ENCODE assay signal across 8 cellular contexts in genomic region chr11:45872513-45873356, GRCh38. TPM values are rescaled to one million over a fixed set of nuclear protein-coding genes. Genes with fewer than 3 reads are reported as not detected.
DNase-seq lines count a peak whose midpoint lies in the region; ATAC-seq and TF ChIP-seq lines count a peak whose summit lies in the region.

No MANE protein-coding gene starts in this region.

- no peak overlapping the region for H3K4me3 ChIP-seq in PC-3 (ENCODE audit: low read length)
- no peak overlapping the region for H3K4me3 ChIP-seq in brain microvascular endothelial cell (ENCODE audit: low read depth, low read length)

- H3K4me3 Mint-ChIP-seq in activated T-helper 1 cell treated with anti-CD3 and anti-CD28 coated beads, Interleukin-12 subunit alpha, Interleukin-12 subunit beta, Interleukin-2, Interleukin-4 antibody, amounts not matched to agents 30 ng/mL and 10 ng/mL and 1 ng/mL, durations not matched to agents 14 hours and 24 hours and 36 hours, result no peak overlapping the region

- no peaks in the 10 kb centered on the region for H3K9me2 ChIP-seq in PC-3 (replicated peaks; ENCODE audit: low read length)

- ATAC-seq in PC-3 (peak; percentile 78), GM19351 (IDR thresholded peaks at IDR 0.05; ENCODE audit: unreplicated experiment) (no peak)

- BruUV-seq in PC-3 (replicated peaks; lab: Mats Ljungman, UMichigan), result no TSS peak

- CTCF ChIA-PET in PC-3 (lab: Charles Lee), result interaction anchor here (0.6 to 0.7 kb wide), 2 partner anchors 58 to 126 kb away, joined by 3 read pairs; no protein-coding TSS in a partner anchor

- no peak overlapping the region for H3K9ac ChIP-seq in PC-3 (ENCODE audit: low read length)

- H3K27ac Mint-ChIP-seq in activated T-helper 1 cell treated with anti-CD3 and anti-CD28 coated beads, Interleukin-12 subunit alpha, Interleukin-12 subunit beta, Interleukin-2, Interleukin-4 antibody, amounts not matched to agents 30 ng/mL and 10 ng/mL and 1 ng/mL, durations not matched to agents 14 hours and 24 hours and 36 hours, result no peak overlapping the region

- in situ Hi-C loops in brain microvascular endothelial cell (cut with HindIII; ENCODE audit: low pct_ligation_motif_present, low sequenced_read_pairs), result no loop called here

- no peaks in the 10 kb centered on the region for H3K79me2 ChIP-seq in PC-3 (ENCODE audit: low read length)

- no peaks in the 10 kb centered on the region for H3K4me1 ChIP-seq in PC-3 (ENCODE audit: insufficient read depth, low read length)

- H3K9me3 Mint-ChIP-seq in activated T-helper 1 cell treated with anti-CD3 and anti-CD28 coated beads, Interleukin-12 subunit alpha, Interleukin-12 subunit beta, Interleukin-2, Interleukin-4 antibody, amounts not matched to agents 30 ng/mL and 10 ng/mL and 1 ng/mL, durations not matched to agents 14 hours and 24 hours and 36 hours, result no peaks in the 10 kb centered on the region

- peaks cover 37% of the 10 kb centered on the region for H3K36me3 Mint-ChIP-seq in activated T-helper 1 cell treated with anti-CD3 and anti-CD28 coated beads, Interleukin-12 subunit alpha, Interleukin-12 subunit beta, Interleukin-2, Interleukin-4 antibody, amounts not matched to agents 30 ng/mL and 10 ng/mL and 1 ng/mL, durations not matched to agents 14 hours and 24 hours and 36 hours (ENCODE audit: low read depth)

- DNase-seq in DMS53 treated with DMSO at 0.1 percent for 48 hours (lab: John Stamatoyannopoulos, UW; ENCODE audit: unreplicated experiment), result peak; percentile 39
- DNase-seq in HT1080 (ENCODE audit: low read depth), result peak; percentile 95
- peak; percentile 59 for DNase-seq in PC-3
- peak; percentile 82 for DNase-seq in brain microvascular endothelial cell
- peak; percentile 95 for DNase-seq in iPS-NIHi7 (ENCODE audit: extremely low spot score)
- DNase-seq in stimulated activated CD4-positive, alpha-beta T cell treated with anti-CD3 and anti-CD28 coated beads, Interleukin-4, amount 100 ng/mL, for 1 hour, result peak; percentile 8
- DNase-seq in activated T-helper 1 cell treated with anti-CD3 and anti-CD28 coated beads, Interleukin-12 subunit alpha, Interleukin-12 subunit beta, Interleukin-2, Interleukin-4 antibody, amounts not matched to agents 30 ng/mL and 10 ng/mL and 1 ng/mL, durations not matched to agents 14 hours and 24 hours and 36 hours (ENCODE audit: low spot score), result no peak

- intact Hi-C loops in PC-3 (cut with micrococcal nuclease), result loop anchor here (2.0 kb wide), 1 partner anchor 46 kb away; no protein-coding TSS in a partner anchor
- intact Hi-C loops in activated T-helper 1 cell treated with anti-CD3 and anti-CD28 coated beads, Interleukin-12 subunit alpha, Interleukin-12 subunit beta, Interleukin-2, Interleukin-4 antibody, amounts not matched to agents 30 ng/mL and 10 ng/mL and 1 ng/mL, durations not matched to agents 14 hours and 24 hours and 36 hours (cut with micrococcal nuclease), result loop anchor here (2.0 kb wide), 1 partner anchor 134 kb away; no protein-coding TSS in a partner anchor

- peak; percentile 77 for TF ChIP-seq CTCF in PC-3 (conservative IDR thresholded peaks at IDR 0.05; ENCODE audit: low read depth, low read length)
- TF ChIP-seq CTCF in brain microvascular endothelial cell (IDR thresholded peaks at IDR 0.05; ENCODE audit: low read depth, low read length, missing control alignments), result peak; percentile 92

- no peaks in the 10 kb centered on the region for H3K4me1 Mint-ChIP-seq in activated T-helper 1 cell treated with anti-CD3 and anti-CD28 coated beads, Interleukin-12 subunit alpha, Interleukin-12 subunit beta, Interleukin-2, Interleukin-4 antibody, amounts not matched to agents 30 ng/mL and 10 ng/mL and 1 ng/mL, durations not matched to agents 14 hours and 24 hours and 36 hours (ENCODE audit: low read depth)

- no peaks in the 10 kb centered on the region for H4K20me1 ChIP-seq in PC-3 (ENCODE audit: low read length)

- H3F3A ChIP-seq in PC-3 (ENCODE audit: low read length, unreplicated experiment), result no peaks in the 10 kb centered on the region

- no peak overlapping the region for H2AFZ ChIP-seq in PC-3 (ENCODE audit: low read length)

- H3K27me3 Mint-ChIP-seq in activated T-helper 1 cell treated with anti-CD3 and anti-CD28 coated beads, Interleukin-12 subunit alpha, Interleukin-12 subunit beta, Interleukin-2, Interleukin-4 antibody, amounts not matched to agents 30 ng/mL and 10 ng/mL and 1 ng/mL, durations not matched to agents 14 hours and 24 hours and 36 hours (ENCODE audit: insufficient read depth), result no peaks in the 10 kb centered on the region

- 0 out of 2 replicates have a peak, but pooled peaks cover 4% of the 10 kb centered on the region for H3K36me3 ChIP-seq in PC-3 (ENCODE audit: low read depth, low read length)
- H3K36me3 ChIP-seq in brain microvascular endothelial cell (replicated peaks), result peaks cover 38% of the 10 kb centered on the region

- H3K27ac ChIP-seq in PC-3 (ENCODE audit: low read length) (no peak overlapping the region; the same call in 1 of the 2 replicates), brain microvascular endothelial cell (peak overlapping the region; percentile 46)

- POLR2A ChIA-PET in PC-3 (lab: Charles Lee; ENCODE audit: unreplicated experiment), result interaction anchor here (0.6 kb wide), 1 partner anchor 93 kb away, joined by 4 read pairs; no protein-coding TSS in a partner anchor

- no peak overlapping the region for H3K4me2 ChIP-seq in PC-3 (ENCODE audit: low read length)

- H3K27me3 ChIP-seq in PC-3 (ENCODE audit: low read length) (no peaks in the 10 kb centered on the region), brain microvascular endothelial cell (replicated peaks) (no peaks in the 10 kb centered on the region)

- no peaks in the 10 kb centered on the region for H3K9me3 ChIP-seq in PC-3 (ENCODE audit: low read length)

RNA-seq across cellular contexts. Expression of gene MAPK8IP1, which starts 12.7 kb away (rescaled TPM):
- total RNA-seq in HT1080 (2014; rRNA removed; shearing (Covaris generic)), result 21.2 and 24.0 TPM in 2 replicates
- polyA plus RNA-seq in HT1080 (2015; cell fraction: cytosol; rRNA removed), result 7.6 and 8.3 TPM in 2 replicates
- polyA plus RNA-seq in HT1080 (2015; cell fraction: nucleus; rRNA removed), result 3.5 and 4.9 TPM in 2 replicates
- 7.1 and 10.5 TPM in 2 replicates for total RNA-seq in PC-3 (2014; rRNA removed)
- 0.51 and 0.91 TPM in 2 replicates for total RNA-seq in activated T-helper 1 cell treated with anti-CD3 and anti-CD28 coated beads, Interleukin-12 subunit alpha, Interleukin-12 subunit beta, Interleukin-2, Interleukin-4 antibody, amounts not matched to agents 30 ng/mL and 10 ng/mL and 1 ng/mL, durations not matched to agents 14 hours and 24 hours and 36 hours

RNA-seq across cellular contexts. Expression of gene CRY2, which starts 25.5 kb away (rescaled TPM):
- 3.9 and 4.1 TPM in 2 replicates for total RNA-seq in HT1080 (2014; rRNA removed; shearing (Covaris generic))
- 2.6 and 3.5 TPM in 2 replicates for polyA plus RNA-seq in HT1080 (2015; cell fraction: cytosol; rRNA removed)
- 13.6 and 17.2 TPM in 2 replicates for polyA plus RNA-seq in HT1080 (2015; cell fraction: nucleus; rRNA removed)
- 9.5 and 12.4 TPM in 2 replicates for total RNA-seq in PC-3 (2014; rRNA removed)
- 19.4 and 23.7 TPM in 2 replicates for total RNA-seq in activated T-helper 1 cell treated with anti-CD3 and anti-CD28 coated beads, Interleukin-12 subunit alpha, Interleukin-12 subunit beta, Interleukin-2, Interleukin-4 antibody, amounts not matched to agents 30 ng/mL and 10 ng/mL and 1 ng/mL, durations not matched to agents 14 hours and 24 hours and 36 hours

RNA-seq across cellular contexts. Expression of gene FREY1, which starts 34.3 kb away (rescaled TPM):
- total RNA-seq in HT1080 (2014; rRNA removed; shearing (Covaris generic)), result 0.76 and 0.97 TPM in 2 replicates
- 0.47 TPM in 1 of 2 replicates, not detected in the other for polyA plus RNA-seq in HT1080 (2015; cell fraction: cytosol; rRNA removed)
- polyA plus RNA-seq in HT1080 (2015; cell fraction: nucleus; rRNA removed), result 0.76 and 1.4 TPM in 2 replicates
- total RNA-seq in PC-3 (2014; rRNA removed), result 0.15 and 2.1 TPM in 2 replicates
- total RNA-seq in activated T-helper 1 cell treated with anti-CD3 and anti-CD28 coated beads, Interleukin-12 subunit alpha, Interleukin-12 subunit beta, Interleukin-2, Interleukin-4 antibody, amounts not matched to agents 30 ng/mL and 10 ng/mL and 1 ng/mL, durations not matched to agents 14 hours and 24 hours and 36 hours, result 0.59 and 1.9 TPM in 2 replicates

RNA-seq across cellular contexts. Expression of gene PEX16, which starts 44.9 kb away (rescaled TPM):
- 37.3 and 46.0 TPM in 2 replicates for total RNA-seq in HT1080 (2014; rRNA removed; shearing (Covaris generic))
- 26.5 and 30.3 TPM in 2 replicates for polyA plus RNA-seq in HT1080 (2015; cell fraction: cytosol; rRNA removed)
- 32.1 and 34.7 TPM in 2 replicates for polyA plus RNA-seq in HT1080 (2015; cell fraction: nucleus; rRNA removed)
- 43.5 and 56.7 TPM in 2 replicates for total RNA-seq in PC-3 (2014; rRNA removed)
- total RNA-seq in activated T-helper 1 cell treated with anti-CD3 and anti-CD28 coated beads, Interleukin-12 subunit alpha, Interleukin-12 subunit beta, Interleukin-2, Interleukin-4 antibody, amounts not matched to agents 30 ng/mL and 10 ng/mL and 1 ng/mL, durations not matched to agents 14 hours and 24 hours and 36 hours, result 37.4 and 44.6 TPM in 2 replicates

RNA-seq across cellular contexts. Expression of gene LARGE2, which starts 49.7 kb away (rescaled TPM):
- 0.23 TPM in 1 of 2 replicates, not detected in the other for total RNA-seq in HT1080 (2014; rRNA removed; shearing (Covaris generic))
- polyA plus RNA-seq in HT1080 (2015; cell fraction: cytosol; rRNA removed), result 0.03 and 0.22 TPM in 2 replicates
- polyA plus RNA-seq in HT1080 (2015; cell fraction: nucleus; rRNA removed), result not detected in 2 replicates
- total RNA-seq in PC-3 (2014; rRNA removed), result 18.4 and 19.6 TPM in 2 replicates
- total RNA-seq in activated T-helper 1 cell treated with anti-CD3 and anti-CD28 coated beads, Interleukin-12 subunit alpha, Interleukin-12 subunit beta, Interleukin-2, Interleukin-4 antibody, amounts not matched to agents 30 ng/mL and 10 ng/mL and 1 ng/mL, durations not matched to agents 14 hours and 24 hours and 36 hours, result not detected in 2 replicates
